ENCODE assay signal across 8 cellular contexts in the genomic region with DNA sequence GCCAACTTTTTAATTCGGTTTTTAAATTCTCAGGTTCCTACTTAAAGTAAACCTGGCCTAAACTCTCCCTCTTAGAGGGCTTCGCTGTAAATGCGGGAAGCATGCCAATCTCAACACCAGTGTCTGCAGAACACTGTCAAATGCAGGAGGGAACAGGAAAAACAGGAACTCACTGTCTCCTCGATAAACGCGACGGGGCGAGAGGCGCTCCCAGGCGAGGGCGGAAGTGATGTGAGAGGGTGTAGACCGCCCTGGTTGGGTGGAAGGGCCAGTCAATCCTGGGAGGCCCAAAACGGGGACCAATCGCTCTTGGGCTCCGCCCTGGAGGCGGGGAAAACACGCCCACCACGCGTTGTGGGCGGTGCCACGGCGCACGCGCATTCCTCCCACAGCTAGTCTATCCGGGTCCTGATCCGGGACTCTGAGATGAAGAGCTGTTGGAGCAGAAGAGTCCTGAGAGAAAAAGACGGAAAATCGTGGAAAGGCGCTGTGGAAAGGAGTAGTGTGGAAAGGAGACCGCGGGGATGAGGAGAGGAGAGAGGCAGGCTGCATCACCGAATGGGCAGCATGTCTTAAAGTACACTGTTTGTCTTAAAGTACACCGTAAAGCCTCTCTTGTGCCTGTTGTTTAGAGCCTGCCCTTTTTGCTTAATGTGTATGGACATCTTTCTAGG. TPM values are rescaled to one million over a fixed set of nuclear protein-coding genes. Genes with fewer than 3 reads are reported as not detected.
DNase-seq lines count a peak whose midpoint lies in the region; ATAC-seq and TF ChIP-seq lines count a peak whose summit lies in the region.

No MANE protein-coding gene starts in this region.

- H3K27ac ChIP-seq in SU-DHL-6 (ENCODE audit: low read depth, low read length) (no peak overlapping the region), ovary (peak overlapping the region in 1 of 2 donors; percentile 73), thyroid gland (peak overlapping the region; percentile 80 to 91 (median 91))

- intact Hi-C loops in Right ventricle myocardium superior (cut with DNase I) (loop anchor here (2.0 kb wide), 1 partner anchor 78 kb away; no protein-coding TSS in a partner anchor), ovary (cut with DNase I) (no loop called here), thyroid gland (cut with DNase I) (no loop called here)

- H3K4me1 ChIP-seq in ovary (ENCODE audit: insufficient read depth) (peaks cover 7% of the 10 kb centered on the region), thyroid gland (peaks cover 13 to 14% of the 10 kb centered on the region in 2 donors)

- no peaks in the 10 kb centered on the region for H3K27me3 ChIP-seq in SU-DHL-6 (ENCODE audit: low read length)
- no peaks in the 10 kb centered on the region for H3K27me3 ChIP-seq in ovary
- H3K27me3 ChIP-seq in thyroid gland = no peaks in the 10 kb centered on the region

- H3K4me3 ChIP-seq in GM12875 (ENCODE audit: low read depth, low read length) (peak overlapping the region; percentile 76), SU-DHL-6 (ENCODE audit: insufficient read depth, low read length, poor library complexity, severe bottlenecking) (peak overlapping the region; percentile 68), ovary (peak overlapping the region; percentile 64), thyroid gland (replicated peaks in 1 of 3) (peak overlapping the region; percentile 19 to 87 (median 40))

- TF ChIP-seq EP300 in ovary (IDR thresholded peaks at IDR 0.05) = no peak

- peak; percentile 79 for TF ChIP-seq POLR2A in ovary (IDR thresholded peaks at IDR 0.05)
- peak in 1 of 2 donors; percentile 95 for TF ChIP-seq POLR2A in thyroid gland (IDR thresholded peaks at IDR 0.05)

- WGBS in ovary, 3 donors = 0 to 1% (median 0%) methylated on average over 33 of the region's 33 CpGs
- 1% methylated on average over 29 to 33 of the region's 33 CpGs for WGBS in thyroid gland, 2 donors

- no peak overlapping the region for H2AFZ ChIP-seq in SU-DHL-6 (ENCODE audit: low read depth, low read length, severe bottlenecking)

- H3K9me3 Mint-ChIP-seq in activated naive CD8-positive, alpha-beta T cell treated with anti-CD3 and anti-CD28 coated beads, Interleukin-2, amount 50 U/mL, for 24 hours = no peaks in the 10 kb centered on the region

- DNase-seq in NCI-H1417 (lab: John Stamatoyannopoulos, UW) (peak; percentile 93 to 97 (median 94)), Right ventricle myocardium superior (peak; percentile 97), ovary (peak; percentile 97 to 100 (median 98)), thyroid gland (peak; percentile 98 to 99)
- DNase-seq in activated naive CD8-positive, alpha-beta T cell treated with anti-CD3 and anti-CD28 coated beads, Interleukin-2, amount 50 U/mL, for 24 hours = peak; percentile 97

- no peaks in the 10 kb centered on the region for H3K9me3 ChIP-seq in SU-DHL-6 (ENCODE audit: insufficient read depth, low read length)
- H3K9me3 ChIP-seq in ovary = no peaks in the 10 kb centered on the region
- no peaks in the 10 kb centered on the region for H3K9me3 ChIP-seq in thyroid gland

- H3K27ac Mint-ChIP-seq in activated naive CD8-positive, alpha-beta T cell treated with anti-CD3 and anti-CD28 coated beads, Interleukin-2, amount 50 U/mL, for 24 hours = peak overlapping the region; percentile 91

- H3K36me3 ChIP-seq in SU-DHL-6 (ENCODE audit: low read length) (no peaks in the 10 kb centered on the region), ovary (no peaks in the 10 kb centered on the region), thyroid gland (no peaks in the 10 kb centered on the region)

- H3K9me2 ChIP-seq in SU-DHL-6 (replicated peaks; ENCODE audit: insufficient read depth, low read length) = no peaks in the 10 kb centered on the region

- no peaks in the 10 kb centered on the region for H3K36me3 Mint-ChIP-seq in activated naive CD8-positive, alpha-beta T cell treated with anti-CD3 and anti-CD28 coated beads, Interleukin-2, amount 50 U/mL, for 24 hours (ENCODE audit: low read depth)

- TF ChIP-seq CTCF in GM12875 (IDR thresholded peaks at IDR 0.05; ENCODE audit: borderline replicate concordance, insufficient read depth, low read depth, low read length) (no peak), SU-DHL-6 (IDR thresholded peaks at IDR 0.05; ENCODE audit: insufficient read depth, low read length, poor library complexity, severe bottlenecking) (no peak), ovary (IDR thresholded peaks at IDR 0.05) (no peak), thyroid gland (IDR thresholded peaks at IDR 0.05) (no peak)

- peak overlapping the region; percentile 62 for H3K4me2 ChIP-seq in SU-DHL-6 (ENCODE audit: low read depth, low read length, poor library complexity, severe bottlenecking)

- H3K4me3 Mint-ChIP-seq in activated naive CD8-positive, alpha-beta T cell treated with anti-CD3 and anti-CD28 coated beads, Interleukin-2, amount 50 U/mL, for 24 hours = peak overlapping the region; percentile 91

- ATAC-seq in HG02763 (IDR thresholded peaks at IDR 0.05; ENCODE audit: unreplicated experiment) (peak; percentile 99), Right ventricle myocardium superior (ENCODE audit: poor library complexity) (peak; percentile 100)
- ATAC-seq in activated naive CD8-positive, alpha-beta T cell treated with anti-CD3 and anti-CD28 coated beads, Interleukin-2, amount 50 U/mL, for 24 hours = peak; percentile 100

- H3K9ac ChIP-seq in SU-DHL-6 (ENCODE audit: low read length) = peak overlapping the region; percentile 65

- peaks cover 19% of the 10 kb centered on the region for H3K4me1 Mint-ChIP-seq in activated naive CD8-positive, alpha-beta T cell treated with anti-CD3 and anti-CD28 coated beads, Interleukin-2, amount 50 U/mL, for 24 hours

- no peaks in the 10 kb centered on the region for H3K79me2 ChIP-seq in SU-DHL-6 (ENCODE audit: insufficient read depth, low read length)

- no peaks in the 10 kb centered on the region for H4K20me1 ChIP-seq in SU-DHL-6 (ENCODE audit: low read depth, low read length)

- peaks cover 1% of the 10 kb centered on the region for H3K27me3 Mint-ChIP-seq in activated naive CD8-positive, alpha-beta T cell treated with anti-CD3 and anti-CD28 coated beads, Interleukin-2, amount 50 U/mL, for 24 hours

- H3F3A ChIP-seq in SU-DHL-6 (ENCODE audit: insufficient read depth) = no peaks in the 10 kb centered on the region

RNA-seq across cellular contexts. Expression of gene SLC28A2, which starts 27.1 kb away (rescaled TPM):
- not detected for total RNA-seq in Right ventricle myocardium superior
- total RNA-seq in ovary = under 1 TPM in 3 of 7 donors, not detected in 4; 0.12 to 0.31 (median 0.17) TPM
- under 1 TPM in 1 of 2 donors, not detected in 1; 0.06 TPM for polyA plus RNA-seq in ovary
- not detected for total RNA-seq in thyroid gland
